ENCODE assay signal across 8 cellular contexts in genomic region chr1:158019177-158019868, GRCh38. TPM values are rescaled to one million over a fixed set of nuclear protein-coding genes. Genes with fewer than 3 reads are reported as not detected.
DNase-seq lines count a peak whose midpoint lies in the region; ATAC-seq and TF ChIP-seq lines count a peak whose summit lies in the region.

No MANE protein-coding gene starts in this region.

- H3K9me3 ChIP-seq in breast epithelium (no peaks in the 10 kb centered on the region), spleen (no peaks in the 10 kb centered on the region), WERI-Rb-1 (ENCODE audit: severe bottlenecking) (no peaks in the 10 kb centered on the region)

- H3K27me3 Mint-ChIP-seq in HFFc6 (ENCODE audit: insufficient read depth) = peaks cover 4% of the 10 kb centered on the region

- DNase-seq in HFFc6 (peak; percentile 93), breast epithelium (ENCODE audit: low spot score in 2 of 2) (peak in 1 of 2 donors; percentile 79), iris pigment epithelial cell (ENCODE audit: low read depth) (peak; percentile 96), spleen (no peak), WERI-Rb-1 (no peak), DMS53 treated with DMSO at 0.1 percent for 48 hours (lab: John Stamatoyannopoulos, UW; ENCODE audit: unreplicated experiment) (no peak)
- no peak for DNase-seq in activated CD8-positive, alpha-beta memory T cell treated with anti-CD3 and anti-CD28 coated beads, Interleukin-2, amount 50 U/mL, for 48 hours

- peaks cover 24% of the 10 kb centered on the region for H3K36me3 Mint-ChIP-seq in HFFc6 (ENCODE audit: low read depth)

- peak overlapping the region; percentile 96 for H3K27ac Mint-ChIP-seq in HFFc6

- H3K4me3 Mint-ChIP-seq in HFFc6 = peak overlapping the region; percentile 84

- H3K36me3 ChIP-seq in breast epithelium (no peaks in the 10 kb centered on the region), spleen (no peaks in the 10 kb centered on the region), WERI-Rb-1 (no peaks in the 10 kb centered on the region; the same call in 1 of the 2 replicates)

- H3K4me3 ChIP-seq in breast epithelium (peak overlapping the region in 2 of 3 donors; percentile 13 to 54), spleen (no peak overlapping the region), WERI-Rb-1 (ENCODE audit: low read depth, low read length) (no peak overlapping the region)

- TF ChIP-seq POLR2A in breast epithelium (IDR thresholded peaks at IDR 0.05) (no peak), spleen (IDR thresholded peaks at IDR 0.05) (no peak)

- H3K27ac ChIP-seq in breast epithelium = peak overlapping the region; percentile 85 to 96
- peak overlapping the region in 7 of 8 donors; percentile 44 to 74 (median 67) for H3K27ac ChIP-seq in spleen
- no peak overlapping the region for H3K27ac ChIP-seq in WERI-Rb-1

- intact Hi-C loops in breast epithelium (cut with DNase I; ENCODE audit: low total_unique reads) = no loop called here
- intact Hi-C loops in spleen (cut with DNase I; ENCODE audit: low total_unique reads) = no loop called here

- H3K4me1 Mint-ChIP-seq in HFFc6 (ENCODE audit: low read depth) = peaks cover 96% of the 10 kb centered on the region

- TF ChIP-seq CTCF in HFFc6 (IDR thresholded peaks at IDR 0.05) = no peak
- no peak for TF ChIP-seq CTCF in breast epithelium (IDR thresholded peaks at IDR 0.05)
- no peak for TF ChIP-seq CTCF in spleen (IDR thresholded peaks at IDR 0.05 in 8 of 11, conservative IDR thresholded peaks at IDR 0.05 in 3 of 11)
- no peak for TF ChIP-seq CTCF in WERI-Rb-1 (IDR thresholded peaks at IDR 0.05; ENCODE audit: low read depth, low read length)

- 51 to 69% (median 64%) methylated on average over 4 of the region's 4 CpGs for whole genome bisulfite sequencing in spleen, 5 donors

- no peaks in the 10 kb centered on the region for H3K9me3 Mint-ChIP-seq in HFFc6

- ATAC-seq in HG03439 (IDR thresholded peaks at IDR 0.05; ENCODE audit: unreplicated experiment) = no peak

- H3K4me1 ChIP-seq in breast epithelium = peaks cover 22 to 36% of the 10 kb centered on the region in 2 donors
- H3K4me1 ChIP-seq in spleen = peaks cover 2 to 81% (median 36%) of the 10 kb centered on the region in 6 donors

- H3K27me3 ChIP-seq in breast epithelium = no peaks in the 10 kb centered on the region
- H3K27me3 ChIP-seq in spleen (replicated peaks in 1 of 7) = peaks cover 0 to 6% (median 0%) of the 10 kb centered on the region in 7 donors
- no peaks in the 10 kb centered on the region for H3K27me3 ChIP-seq in WERI-Rb-1 (ENCODE audit: insufficient read depth, low read depth, severe bottlenecking)

RNA-seq across cellular contexts. Expression of gene KIRREL1, which starts 25.9 kb away (rescaled TPM):
- total RNA-seq in HFFc6 (2021; fragmentation: NEBNext Ultra II Directional; extraction: Animal tissue kit (Norgen Biotek cat#: 25700)) = 100 to 1,000 TPM in 5 of 6 experiments, 10 to 100 TPM in 1; 99.5 to 121 (median 107) TPM
- total RNA-seq in breast epithelium (10 to 100 TPM; 26.1 to 55.5 (median 34.1) TPM), spleen (10 to 100 TPM; 14.0 to 50.9 (median 24.5) TPM)
- polyA plus RNA-seq in spleen = 1 to 10 TPM; 1.4 to 3.9 (median 1.7) TPM

Comparison
In these comparisons a context has a peak if more than half of its experiments do, and no peak if none do; other contexts are left out.
1. DNase-seq: peak in HFFc6 (single experiment) and iris pigment epithelial cell (single experiment); none in spleen (single experiment), activated CD8-positive, alpha-beta memory T cell treated with anti-CD3 and anti-CD28 coated beads, Interleukin-2, amount 50 U/mL, for 48 hours (single experiment), WERI-Rb-1 (single experiment) and DMS53 treated with DMSO at 0.1 percent for 48 hours (single experiment).
2. H3K4me3 ChIP-seq: peak in breast epithelium (2 of 3); none in spleen (0 of 8) and WERI-Rb-1 (single experiment).